ENCODE assay signal across 20 cellular contexts in the genomic region with DNA sequence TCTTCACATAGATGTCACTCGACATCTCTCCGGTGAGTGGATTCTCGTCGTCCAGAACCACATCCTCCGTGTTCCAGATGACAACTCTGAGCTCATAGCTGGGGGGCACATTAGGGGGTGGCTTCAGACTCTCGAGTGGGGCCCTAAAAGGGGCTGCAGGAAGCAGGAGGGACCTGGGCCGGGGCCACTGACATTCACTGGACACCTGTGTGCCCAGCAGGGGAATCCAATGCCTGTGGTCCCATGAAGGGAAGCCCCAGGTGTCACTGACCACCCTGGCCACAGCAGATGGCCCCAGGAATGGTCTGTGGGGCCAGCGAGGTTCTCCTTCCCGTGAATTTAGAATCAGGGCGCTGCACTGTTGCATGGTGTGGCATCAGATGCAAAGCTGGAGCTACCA. TPM values are rescaled to one million over a fixed set of nuclear protein-coding genes. Genes with fewer than 3 reads are reported as not detected.
"Had no signal": no experiment of that assay in that cellular context is flagged by ENCODE, and none has a peak within 500 bp of the region (broad histone marks: within the 10 kb centered on the region; RNA-seq: fewer than 3 reads in every experiment).

No MANE protein-coding gene starts in this region.

- H3K4me1 ChIP-seq: SJCRH30 had no signal

- H3K9ac ChIP-seq: SK-N-SH had no signal

- H3K9me3 ChIP-seq: SJCRH30, SK-N-SH had no signal

- H3K27ac ChIP-seq: brain microvascular endothelial cell, SJCRH30 had no signal

- FAIRE-seq: colon had no signal

- H3K4me2 ChIP-seq: SK-N-SH had no signal

- H3K4me3 ChIP-seq: cardiac muscle cell, SJCRH30 had no signal

- H3K9me2 ChIP-seq: SK-N-SH had no signal

- DNase-seq: activated CD4-positive, CD25-positive, alpha-beta regulatory T cell treated with anti-CD3 and anti-CD28 coated beads, Interleukin-2, amount 50 U/mL, for 72 hours; activated CD8-positive, alpha-beta memory T cell treated with anti-CD3 and anti-CD28 coated beads for 24 hours; activated gamma-delta T cell; activated T-cell treated with anti-CD3 and anti-CD28 coated beads for 4 hours; KG1; NCI-H1694 treated with DMSO at 0.1 percent for 48 hours; T-helper 1 cell had no signal

- H3K27me3 ChIP-seq: brain microvascular endothelial cell, cardiac muscle cell, SJCRH30 had no signal

RNA-seq across cellular contexts. Expression of a gene that starts 31.1 kb away (rescaled TPM):
- total RNA-seq: activated CD4-positive, alpha-beta memory T cell treated with anti-CD3 and anti-CD28 coated beads for 36 hours; activated CD4-positive, alpha-beta T cell treated with anti-CD3 and anti-CD28 coated beads, Interleukin-2, amount 10 ng/mL, durations not matched to agents 7 days and 5 days; activated naive CD4-positive, alpha-beta T cell treated with anti-CD3 and anti-CD28 coated beads for 36 hours; activated T-helper 17 cell treated with anti-CD3 and anti-CD28 coated beads, Interleukin-2, amount 50 U/mL, for 72 hours; cardiac muscle cell; LHCN-M2; MCF 10A; RPMI7951; SJCRH30; T-helper 2 cell treated with Interferon-gamma antibody and Interleukin-4, amounts not matched to agents 100 ng/mL and 5 ng/mL, for 36 hours had no signal
- polyA plus RNA-seq: cardiac muscle cell, SK-N-SH had no signal
